In the genomic region with DNA sequence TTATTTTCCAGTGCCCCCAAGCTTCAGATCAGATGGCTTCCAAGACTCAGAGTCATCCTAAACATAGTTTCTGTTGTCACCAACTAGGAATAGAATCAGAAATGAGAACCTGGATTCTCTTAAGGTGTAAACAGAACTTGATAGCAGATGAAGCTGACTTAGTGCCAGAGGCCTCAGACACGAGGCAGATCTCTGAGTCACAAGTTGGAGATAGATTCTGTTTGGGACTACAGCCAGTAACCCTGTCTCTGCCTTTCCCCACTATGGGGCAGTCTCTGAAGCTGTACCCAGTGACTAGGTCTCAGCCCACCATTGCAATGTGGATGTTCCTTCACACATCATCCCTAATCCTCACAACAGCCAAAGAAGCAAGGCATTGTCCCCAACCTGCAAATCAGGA, we compare ENCODE assay signal across 16 cellular contexts. TPM values are rescaled to one million over a fixed set of nuclear protein-coding genes. Genes with fewer than 3 reads are reported as not detected.
A peak's percentile ranks its signal among the peaks of the same experiment; 100 is the strongest.
DNase-seq lines count a peak whose midpoint lies in the region; ATAC-seq, FAIRE-seq and TF ChIP-seq lines count a peak whose summit lies in the region.
"Had no signal": no experiment of that assay in that cellular context is flagged by ENCODE, and none has a peak within 500 bp of the region (broad histone marks: within the 10 kb centered on the region; RNA-seq: fewer than 3 reads in every experiment).

No MANE protein-coding gene starts in this region.

- H3K4me3 ChIP-seq in rectal smooth muscle tissue (ENCODE audit: low read length): no peak overlapping the region
- H3K4me3 ChIP-seq in uterus: no peak overlapping the region
- H3K4me3 ChIP-seq: vagina had no signal

- POLR2A ChIA-PET in WTC11 (lab: Charles Lee): no interaction called here

- H3K4me3 Mint-ChIP-seq in WTC11: no peak overlapping the region
- H3K4me3 Mint-ChIP-seq: mesothelial cell of epicardium had no signal

- peaks cover 22% of the 10 kb centered on the region for H3K9me3 Mint-ChIP-seq in WTC11

- H3K36me3 Mint-ChIP-seq in WTC11: peaks cover 21% of the 10 kb centered on the region

- H3K36me3 ChIP-seq in rectal smooth muscle tissue (ENCODE audit: control insufficient read depth, insufficient read depth, low read length) (peaks cover 7% of the 10 kb centered on the region), uterus (no peaks in the 10 kb centered on the region)
- H3K36me3 ChIP-seq: vagina had no signal

- CTCF ChIA-PET in WTC11 (lab: Charles Lee): interaction anchor here (0.8 to 1.4 kb wide), 4 partner anchors 9 to 235 kb away, joined by 3 to 5 read pairs (median 4); no protein-coding TSS in a partner anchor

- ATAC-seq in WTC11: peak; percentile 28; the same call in 1 of the 2 replicates
- ATAC-seq in HG02678 (IDR thresholded peaks at IDR 0.05; ENCODE audit: unreplicated experiment): no peak

- DNase-seq in H54 (ENCODE audit: insufficient read length, low spot score) (no peak), WTC11 (ENCODE audit: low spot score) (no peak), foreskin melanocyte (peak; percentile 58), uterus (no peak), urothelium cell line (ENCODE audit: low spot score) (no peak), 8988T (no peak)
- DNase-seq: aorta; DMS153; NCI-H1694 treated with DMSO at 0.1 percent for 48 hours; NK-92 treated with Interleukin-12 subunit alpha and Interleukin-12 subunit beta, amount 100 ng/mL, for 24 hours; small intestine had no signal

- FAIRE-seq in H54 (lab: Jason Lieb, UNC) (peak; percentile 41), urothelium cell line (lab: Jason Lieb, UNC) (no peak)
- FAIRE-seq: frontal cortex, small intestine had no signal

- H3K4me1 Mint-ChIP-seq in WTC11: peaks cover 8% of the 10 kb centered on the region
- H3K4me1 Mint-ChIP-seq: mesothelial cell of epicardium had no signal

- H3K9me3 ChIP-seq in uterus: no peaks in the 10 kb centered on the region
- H3K9me3 ChIP-seq: vagina had no signal

- TF ChIP-seq CTCF in WTC11 (IDR thresholded peaks at IDR 0.05) (no peak), uterus (IDR thresholded peaks at IDR 0.05) (no peak)

- no peaks in the 10 kb centered on the region for H3K27me3 ChIP-seq in rectal smooth muscle tissue (ENCODE audit: control insufficient read depth, insufficient read depth, low read length)
- H3K27me3 ChIP-seq in uterus: no peaks in the 10 kb centered on the region
- H3K27me3 ChIP-seq: vagina had no signal

- H3K27ac Mint-ChIP-seq in WTC11: no peak overlapping the region
- H3K27ac Mint-ChIP-seq: mesothelial cell of epicardium had no signal

- H3K27ac ChIP-seq in rectal smooth muscle tissue (ENCODE audit: low read depth, low read length): peak overlapping the region; percentile 46
- no peak overlapping the region for H3K27ac ChIP-seq in uterus
- H3K27ac ChIP-seq: vagina had no signal

- peaks cover 4% of the 10 kb centered on the region for H3K4me1 ChIP-seq in rectal smooth muscle tissue (ENCODE audit: control insufficient read depth, insufficient read depth, low read length)
- H3K4me1 ChIP-seq in uterus: no peaks in the 10 kb centered on the region
- H3K4me1 ChIP-seq: vagina had no signal

- no peak overlapping the region for H3K9ac ChIP-seq in rectal smooth muscle tissue (ENCODE audit: low read length)

- peaks cover 4% of the 10 kb centered on the region for H3K27me3 Mint-ChIP-seq in WTC11 (ENCODE audit: low read depth)

- no peak for TF ChIP-seq POLR2A in H54 (IDR thresholded peaks at IDR 0.05; ENCODE audit: low read depth, low read length)
- TF ChIP-seq POLR2A in uterus (IDR thresholded peaks at IDR 0.05): no peak

- intact Hi-C loops in uterus (cut with DNase I; ENCODE audit: low total_unique reads): no loop called here

TF ChIP-seq in WTC11, 78 proteins besides CTCF, POLR2A, EP300 and RAD21:
- TF ChIP-seq, protein P1, sequence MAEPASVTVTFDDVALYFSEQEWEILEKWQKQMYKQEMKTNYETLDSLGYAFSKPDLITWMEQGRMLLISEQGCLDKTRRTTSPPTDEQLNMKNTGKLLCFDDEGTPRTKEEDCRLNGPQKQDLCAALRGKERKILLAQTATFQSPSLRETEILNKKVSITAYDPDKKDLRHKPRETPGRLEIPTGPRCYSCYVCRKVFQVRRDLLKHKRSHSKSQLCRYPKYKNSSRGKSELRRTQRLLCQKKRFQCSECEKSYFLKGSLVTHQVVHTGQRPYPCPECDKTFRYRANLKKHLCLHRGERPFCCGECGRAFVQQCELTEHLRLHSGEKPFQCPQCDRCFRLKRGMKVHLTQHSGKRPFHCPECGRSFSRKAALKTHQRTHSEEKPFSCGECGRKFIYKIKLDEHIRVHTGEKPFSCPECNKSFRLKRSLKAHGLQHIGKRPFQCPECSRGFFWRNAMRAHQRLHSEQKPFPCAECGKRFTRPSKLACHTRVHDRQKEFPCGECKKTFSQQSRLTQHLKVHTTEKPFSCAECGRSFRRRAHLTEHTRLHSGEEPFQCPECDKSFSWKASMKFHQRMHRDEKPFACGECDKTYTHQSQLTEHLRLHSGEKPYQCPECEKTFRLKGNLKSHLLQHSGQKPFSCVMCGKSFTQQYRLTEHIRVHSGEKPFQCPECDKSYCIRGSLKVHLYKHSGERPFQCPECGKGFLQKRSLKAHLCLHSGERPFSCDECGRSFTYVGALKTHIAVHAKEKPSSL (CRISPR knock-in tag; conservative IDR thresholded peaks at IDR 0.05): no peak
- TF ChIP-seq, protein P2, sequence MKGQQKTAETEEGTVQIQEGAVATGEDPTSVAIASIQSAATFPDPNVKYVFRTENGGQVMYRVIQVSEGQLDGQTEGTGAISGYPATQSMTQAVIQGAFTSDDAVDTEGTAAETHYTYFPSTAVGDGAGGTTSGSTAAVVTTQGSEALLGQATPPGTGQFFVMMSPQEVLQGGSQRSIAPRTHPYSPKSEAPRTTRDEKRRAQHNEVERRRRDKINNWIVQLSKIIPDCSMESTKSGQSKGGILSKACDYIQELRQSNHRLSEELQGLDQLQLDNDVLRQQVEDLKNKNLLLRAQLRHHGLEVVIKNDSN (CRISPR knock-in tag; IDR thresholded peaks at IDR 0.05): no peak
- no peak for TF ChIP-seq JAZF1 (CRISPR knock-in tag; IDR thresholded peaks at IDR 0.05)
- no peak for TF ChIP-seq ATF1 (CRISPR knock-in tag; IDR thresholded peaks at IDR 0.05)
- TF ChIP-seq, protein P3, sequence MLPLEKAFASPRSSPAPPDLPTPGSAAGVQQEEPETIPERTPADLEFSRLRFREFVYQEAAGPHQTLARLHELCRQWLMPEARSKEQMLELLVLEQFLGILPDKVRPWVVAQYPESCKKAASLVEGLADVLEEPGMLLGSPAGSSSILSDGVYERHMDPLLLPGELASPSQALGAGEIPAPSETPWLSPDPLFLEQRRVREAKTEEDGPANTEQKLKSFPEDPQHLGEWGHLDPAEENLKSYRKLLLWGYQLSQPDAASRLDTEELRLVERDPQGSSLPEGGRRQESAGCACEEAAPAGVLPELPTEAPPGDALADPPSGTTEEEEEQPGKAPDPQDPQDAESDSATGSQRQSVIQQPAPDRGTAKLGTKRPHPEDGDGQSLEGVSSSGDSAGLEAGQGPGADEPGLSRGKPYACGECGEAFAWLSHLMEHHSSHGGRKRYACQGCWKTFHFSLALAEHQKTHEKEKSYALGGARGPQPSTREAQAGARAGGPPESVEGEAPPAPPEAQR (CRISPR knock-in tag; IDR thresholded peaks at IDR 0.05): no peak
- TF ChIP-seq ZNF396 (CRISPR knock-in tag; IDR thresholded peaks at IDR 0.05; ENCODE audit: borderline replicate concordance): no peak
- no peak for TF ChIP-seq GTF2I (CRISPR knock-in tag; conservative IDR thresholded peaks at IDR 0.05)
- no peak for TF ChIP-seq ZNF671 (CRISPR knock-in tag; IDR thresholded peaks at IDR 0.05)
- no peak for TF ChIP-seq GRHL2 (CRISPR knock-in tag; IDR thresholded peaks at IDR 0.05; ENCODE audit: insufficient replicate concordance, severe bottlenecking)
TF ChIP-seq in WTC11: peak in this region for 0.

RNA-seq across cellular contexts. Expression of a gene that starts 25.4 kb away (rescaled TPM):
- total RNA-seq in WTC11 (2021) (13.5 to 16.4 TPM (median 15.9 TPM) in 3 replicates), uterus (10 to 100 TPM; 10.9 to 50.0 (median 13.3) TPM)
